8 cellular contexts compared by ENCODE assay signal in genomic region chr14:58199726-58200479, GRCh38. TPM values are rescaled to one million over a fixed set of nuclear protein-coding genes. Genes with fewer than 3 reads are reported as not detected.
DNase-seq lines count a peak whose midpoint lies in the region; ATAC-seq and TF ChIP-seq lines count a peak whose summit lies in the region.

Gene ACTR10 (plus strand): TSS chr14:58200149. CDS start chr14:58200218, 69 bp downstream.

- peaks cover 0 to 12% (median 4%) of the 10 kb centered on the region in 3 donors for H3K27me3 Mint-ChIP-seq in immature natural killer cell (ENCODE audit: low read depth in 3 of 3)

- TF ChIP-seq CTCF in AG09309 (IDR thresholded peaks at IDR 0.05; ENCODE audit: control insufficient read depth, insufficient read depth, low read depth, low read length, missing control alignments), result no peak

- H3K4me3 Mint-ChIP-seq in immature natural killer cell, result peak within 1 kb of the TSS; percentile 94 to 96 (median 95)

- H3K9me3 Mint-ChIP-seq in immature natural killer cell, result no peaks in the 10 kb centered on the region

- H3K27ac ChIP-seq in caudate nucleus (ENCODE audit: low read depth, low read length), result peak within 1 kb of the TSS; percentile 94

- DNase-seq in AG09309 (ENCODE audit: low read depth) (no peak), NCI-H226 (peak; percentile 77), caudate nucleus (lab: John Stamatoyannopoulos, UW) (peak in 59 of 61 donors; percentile 16 to 92 (median 75)), immature natural killer cell (peak; percentile 85 to 87 (median 87)), smooth muscle cell of the brain vasculature (ENCODE audit: low read depth, low spot score) (peak; percentile 46)
- DNase-seq in activated CD4-positive, CD25-positive, alpha-beta regulatory T cell (lab: John Stamatoyannopoulos, UW), result peak; percentile 74 to 78 (median 74)

- H3K4me1 Mint-ChIP-seq in immature natural killer cell, result peaks cover 47 to 52% of the 10 kb centered on the region in 2 donors

- H3K4me3 ChIP-seq in AG09309 (ENCODE audit: control insufficient read depth, low read depth, low read length), result peak within 1 kb of the TSS; percentile 85

- peak within 1 kb of the TSS; percentile 87 to 98 (median 98) for H3K27ac Mint-ChIP-seq in immature natural killer cell

- peaks cover 0 to 10% (median 0%) of the 10 kb centered on the region in 3 donors for H3K36me3 Mint-ChIP-seq in immature natural killer cell

- peak; percentile 93 for ATAC-seq in GM19023 (IDR thresholded peaks at IDR 0.05; ENCODE audit: unreplicated experiment)
- peak; percentile 89 for ATAC-seq in HG03196 (IDR thresholded peaks at IDR 0.05; ENCODE audit: unreplicated experiment)

RNA-seq across cellular contexts. Expression of gene ACTR10, which starts in this region (rescaled TPM):
- polyA plus RNA-seq in immature natural killer cell, result 100 to 1,000 TPM in 2 of 3 donors, 10 to 100 TPM in 1; 81.7 to 137 (median 111) TPM
